In the genomic region with DNA sequence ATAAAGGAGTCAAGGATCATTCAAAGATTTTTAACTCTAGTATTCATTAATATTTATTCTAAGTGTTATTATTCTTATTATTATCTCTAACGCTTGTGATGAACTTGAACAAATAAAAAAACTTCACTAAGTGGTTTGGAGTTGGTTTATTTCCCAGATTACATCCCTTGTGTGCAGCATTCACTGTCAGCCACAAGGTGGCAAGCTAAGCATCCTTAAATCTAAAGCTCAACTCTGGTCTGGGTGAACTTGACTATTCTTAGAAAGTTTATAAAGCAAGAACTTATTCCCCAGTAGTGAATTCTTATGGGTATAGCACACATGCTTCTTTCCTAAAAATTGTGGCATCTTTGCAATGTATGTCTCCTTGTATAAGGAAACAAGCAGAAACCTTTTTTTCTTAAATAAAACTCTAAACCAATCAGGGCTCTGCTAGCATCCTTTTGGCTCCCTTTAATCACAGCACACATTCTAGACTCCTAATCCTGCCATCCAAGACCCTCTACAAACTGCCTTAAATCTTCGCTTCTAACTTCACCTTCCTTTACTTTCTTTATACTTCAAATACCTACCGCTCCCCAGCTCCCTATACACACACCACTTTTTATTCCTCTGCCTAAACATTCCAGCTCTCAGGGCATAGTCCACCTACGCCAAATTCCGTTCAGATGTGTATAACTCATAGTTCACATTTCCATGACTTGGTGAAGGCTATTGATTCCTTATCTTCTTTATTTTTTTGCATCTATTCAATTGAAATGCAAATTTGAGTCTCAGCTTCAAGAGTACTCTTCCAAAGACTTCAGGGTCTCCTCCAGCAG, we compare ENCODE assay signal across 8 cellular contexts.
A peak's percentile ranks its signal among the peaks of the same experiment; 100 is the strongest.
DNase-seq lines count a peak whose midpoint lies in the region; ATAC-seq, FAIRE-seq and TF ChIP-seq lines count a peak whose summit lies in the region.

No MANE protein-coding gene starts in this region.

- peak; percentile 82 for FAIRE-seq in D721Med (lab: Jason Lieb, UNC)
- peak; percentile 66 for FAIRE-seq in keratinocyte (lab: Jason Lieb, UNC)

- DNase-seq in D721Med (ENCODE audit: insufficient read length, low spot score) (no peak), NCI-H2196 (lab: John Stamatoyannopoulos, UW; ENCODE audit: unreplicated experiment) (peak; percentile 32), astrocyte of the spinal cord (ENCODE audit: low read depth, low spot score) (peak; percentile 64), keratinocyte (ENCODE audit: low read depth, low spot score) (peak; percentile 15), upper lobe of right lung (no peak), ecto neural progenitor cell (ENCODE audit: low spot score) (no peak)

- in situ Hi-C loops in astrocyte of the spinal cord (cut with HindIII; ENCODE audit: low sequenced_read_pairs): no loop called here

- dilution Hi-C loops in keratinocyte (cut with MboI; ENCODE audit: extremely low pct_ligation_motif_present, low sequenced_read_pairs): no loop called here

- H3K27ac ChIP-seq in keratinocyte (ENCODE audit: control insufficient read depth, insufficient read depth, low read length) (no peak overlapping the region), upper lobe of right lung (no peak overlapping the region)

- no peaks in the 10 kb centered on the region for H3K27me3 ChIP-seq in keratinocyte (ENCODE audit: control insufficient read depth, extremely low read depth, insufficient read depth, low read length)
- H3K27me3 ChIP-seq in upper lobe of right lung: no peaks in the 10 kb centered on the region

- no peaks in the 10 kb centered on the region for H3K36me3 ChIP-seq in keratinocyte (ENCODE audit: control insufficient read depth in 2 of 2, extremely low read depth in 1 of 2, insufficient read depth in 2 of 2, low read length in 2 of 2)
- no peaks in the 10 kb centered on the region for H3K36me3 ChIP-seq in upper lobe of right lung

- no peaks in the 10 kb centered on the region for H3K79me2 ChIP-seq in keratinocyte (ENCODE audit: control insufficient read depth, insufficient read depth, low read length)

- TF ChIP-seq CTCF in D721Med (IDR thresholded peaks at IDR 0.05; ENCODE audit: insufficient read depth, missing control alignments) (peak; percentile 94), astrocyte of the spinal cord (IDR thresholded peaks at IDR 0.05; ENCODE audit: low read depth, low read length) (peak; percentile 87), keratinocyte (optimal IDR thresholded peaks at IDR 0.05 in 1 of 3, IDR thresholded peaks at IDR 0.05 in 1 of 3, conservative IDR thresholded peaks at IDR 0.05 in 1 of 3; ENCODE audit: extremely low read depth in 1 of 3, insufficient read depth in 2 of 3, low read length in 3 of 3) (peak; percentile 67 to 75 (median 73)), upper lobe of right lung (IDR thresholded peaks at IDR 0.05) (peak; percentile 76)

- intact Hi-C loops in upper lobe of right lung (cut with DNase I): no loop called here

- no peaks in the 10 kb centered on the region for H4K20me1 ChIP-seq in keratinocyte (ENCODE audit: control insufficient read depth, extremely low read depth, insufficient read depth, low read length)

- no peaks in the 10 kb centered on the region for H3K9me1 ChIP-seq in keratinocyte (ENCODE audit: control insufficient read depth, extremely low read depth, insufficient read depth, low read length)

- H2AFZ ChIP-seq in keratinocyte (ENCODE audit: control insufficient read depth, low read length): no peak overlapping the region

- peak; percentile 97 for ATAC-seq in GM18870 (IDR thresholded peaks at IDR 0.05; ENCODE audit: unreplicated experiment)
- ATAC-seq in HG02973 (IDR thresholded peaks at IDR 0.05; ENCODE audit: unreplicated experiment): peak; percentile 83
- peak; percentile 78 for ATAC-seq in upper lobe of right lung

- H3K9me3 ChIP-seq in keratinocyte (ENCODE audit: control insufficient read depth, low read depth, low read length) (no peaks in the 10 kb centered on the region), upper lobe of right lung (no peaks in the 10 kb centered on the region)

- H3K4me1 ChIP-seq in keratinocyte (ENCODE audit: control insufficient read depth, extremely low read depth, insufficient read depth, low read length) (no peaks in the 10 kb centered on the region), upper lobe of right lung (no peaks in the 10 kb centered on the region)

- H3K4me3 ChIP-seq in astrocyte of the spinal cord (ENCODE audit: low read depth, low read length): no peak overlapping the region
- H3K4me3 ChIP-seq in keratinocyte (ENCODE audit: control insufficient read depth in 2 of 3, extremely low read depth in 1 of 3, insufficient read depth in 2 of 3, low read depth in 1 of 3, low read length in 3 of 3): no peak overlapping the region
- H3K4me3 ChIP-seq in upper lobe of right lung: no peak overlapping the region

- H3K4me2 ChIP-seq in keratinocyte (ENCODE audit: control insufficient read depth, extremely low read depth, insufficient read depth, low read depth, low read length): no peak overlapping the region

- H3K9ac ChIP-seq in keratinocyte (ENCODE audit: control insufficient read depth, extremely low read depth, insufficient read depth, low read length): no peak overlapping the region

Comparison
In these comparisons a context has a peak if more than half of its experiments do, and no peak if none do; other contexts are left out.
1. DNase-seq: peak in NCI-H2196 (single experiment), astrocyte of the spinal cord (single experiment) and keratinocyte (single experiment); none in D721Med (single experiment), upper lobe of right lung (single experiment) and ecto neural progenitor cell (single experiment).
2. Peak in every context shown above with its lines, with median percentiles within 50 percentile points of each other: CTCF ChIP-seq and ATAC-seq.